ENCODE assay signal across 19 cellular contexts in the genomic region with DNA sequence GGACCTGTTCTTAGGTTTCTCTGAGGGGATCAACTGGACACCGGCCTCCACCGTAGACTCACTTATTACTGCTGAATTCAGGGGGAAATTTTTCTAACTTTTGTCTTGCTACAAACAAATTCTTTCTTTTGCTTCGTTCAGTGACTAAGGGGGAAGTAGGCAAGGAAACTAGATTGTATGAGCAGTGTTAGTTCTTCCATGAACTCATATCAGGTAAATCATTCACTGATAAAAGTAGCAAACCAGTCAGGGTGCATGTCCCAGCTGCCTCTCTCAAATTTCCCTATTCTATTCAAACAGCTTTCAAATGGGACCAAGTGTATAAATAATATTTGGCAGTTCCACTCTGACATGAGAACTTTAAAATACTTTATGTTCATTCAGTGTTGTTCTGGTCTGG. TPM values are rescaled to one million over a fixed set of nuclear protein-coding genes. Genes with fewer than 3 reads are reported as not detected.
DNase-seq lines count a peak whose midpoint lies in the region; ATAC-seq, FAIRE-seq and TF ChIP-seq lines count a peak whose summit lies in the region.
"Had no signal": no experiment of that assay in that cellular context is flagged by ENCODE, and none has a peak within 500 bp of the region (broad histone marks: within the 10 kb centered on the region; RNA-seq: fewer than 3 reads in every experiment).

No MANE protein-coding gene starts in this region.

- ATAC-seq in HepG2 = peak; percentile 17; the same call in 1 of the 3 replicates
- ATAC-seq in stimulated activated effector memory CD8-positive, alpha-beta T cell treated with anti-CD3 and anti-CD28 coated beads, Interleukin-12 subunit alpha, Interleukin-12 subunit beta, amount 100 ng/mL, for 72 hours = no peak
- no peak for ATAC-seq in GM19463 (IDR thresholded peaks at IDR 0.05; ENCODE audit: unreplicated experiment)

- intact Hi-C loops in HepG2 (cut with micrococcal nuclease; ENCODE audit: unreplicated experiment) = loop anchor here (1.0 to 2.0 kb wide), 2 partner anchors 100 to 105 kb away; no protein-coding TSS in a partner anchor

- 84% methylated on average over 3 of the region's 3 CpGs for WGBS in HepG2 (ENCODE audit: low lambda C conversion rate)

- no peak for TF ChIP-seq CTCF in HepG2 (CRISPR knock-in tag; IDR thresholded peaks at IDR 0.05)

- peaks cover under 1% of the 10 kb centered on the region for H3K79me2 ChIP-seq in HepG2 (ENCODE audit: insufficient read depth, low read length)

- no peak overlapping the region for H3K4me3 ChIP-seq in adipocyte (ENCODE audit: low read length)
- H3K4me3 ChIP-seq in HepG2 (replicated peaks in 1 of 3; ENCODE audit: insufficient read depth in 1 of 3, low read depth in 2 of 3, low read length in 3 of 3) = no peak overlapping the region
- H3K4me3 ChIP-seq: HAP-1, spleen had no signal

- H3K4me1 ChIP-seq in adipocyte (ENCODE audit: control insufficient read depth, insufficient read depth, low read length) = peaks cover 65% of the 10 kb centered on the region
- H3K4me1 ChIP-seq in HepG2 (ENCODE audit: insufficient read depth, low read length) = peaks cover 16% of the 10 kb centered on the region
- H3K4me1 ChIP-seq: HAP-1 had no signal

- no peaks in the 10 kb centered on the region for H3K4me1 Mint-ChIP-seq in stimulated activated effector memory CD8-positive, alpha-beta T cell treated with anti-CD3 and anti-CD28 coated beads, Interleukin-12 subunit alpha, Interleukin-12 subunit beta, amount 100 ng/mL, for 72 hours

- no peaks in the 10 kb centered on the region for H4K20me1 ChIP-seq in HepG2 (ENCODE audit: insufficient read depth, low read length)

- H3K36me3 Mint-ChIP-seq in stimulated activated effector memory CD8-positive, alpha-beta T cell treated with anti-CD3 and anti-CD28 coated beads, Interleukin-12 subunit alpha, Interleukin-12 subunit beta, amount 100 ng/mL, for 72 hours = peaks cover 32% of the 10 kb centered on the region

- DNase-seq in ACHN (peak; percentile 27), adipocyte (ENCODE audit: low read depth) (no peak), HepG2 (ENCODE audit: low spot score) (no peak), iPS-NIHi11 (ENCODE audit: low spot score) (no peak), NCI-H1436 treated with DMSO at 0.1 percent for 48 hours (lab: John Stamatoyannopoulos, UW) (no peak)
- no peak for DNase-seq in stimulated activated effector memory CD8-positive, alpha-beta T cell treated with anti-CD3 and anti-CD28 coated beads, Interleukin-12 subunit alpha, Interleukin-12 subunit beta, amount 100 ng/mL, for 72 hours (ENCODE audit: low spot score in 2 of 2)
- DNase-seq in activated CD4-positive, alpha-beta T cell treated with anti-CD3 and anti-CD28 coated beads for 48 hours = no peak
- DNase-seq: activated CD4-positive, alpha-beta T cell treated with anti-CD3 and anti-CD28 coated beads, Interleukin-2, amount 50 U/mL, for 48 hours; activated T-cell treated with anti-CD3 and anti-CD28 coated beads, Interleukin-2, amount 50 U/mL, for 24 hours; islet precursor cell; NCI-H226; spleen had no signal

- peak overlapping the region; percentile 14 for H3K27ac Mint-ChIP-seq in stimulated activated effector memory CD8-positive, alpha-beta T cell treated with anti-CD3 and anti-CD28 coated beads, Interleukin-12 subunit alpha, Interleukin-12 subunit beta, amount 100 ng/mL, for 72 hours
- H3K27ac Mint-ChIP-seq: activated naive CD8-positive, alpha-beta T cell; activated T-cell treated with anti-CD3 and anti-CD28 coated beads, Interleukin-2, amount 50 U/mL, for 24 hours; CD4-positive, alpha-beta T cell had no signal

- no peak for TF ChIP-seq RAD21 in HepG2 (CRISPR knock-in tag; IDR thresholded peaks at IDR 0.05)

- BruUV-seq in HepG2 (replicated peaks; lab: Mats Ljungman, UMichigan) = no TSS peak

- no peaks in the 10 kb centered on the region for H3K9me3 Mint-ChIP-seq in stimulated activated effector memory CD8-positive, alpha-beta T cell treated with anti-CD3 and anti-CD28 coated beads, Interleukin-12 subunit alpha, Interleukin-12 subunit beta, amount 100 ng/mL, for 72 hours
- H3K9me3 Mint-ChIP-seq: activated T-cell treated with anti-CD3 and anti-CD28 coated beads, Interleukin-2, amount 50 U/mL, for 24 hours; CD4-positive, alpha-beta T cell had no signal

- FAIRE-seq in HepG2 (lab: Jason Lieb, UNC) = no peak
- FAIRE-seq: urothelium cell line had no signal

- peak overlapping the region; percentile 85 for H3K9ac ChIP-seq in adipocyte (ENCODE audit: low read length)
- H3K9ac ChIP-seq in HepG2 (ENCODE audit: insufficient read depth, low read depth, low read length) = no peak overlapping the region

- POLR2A ChIA-PET in HepG2 (lab: Yijun Ruan, JAX) = interaction anchor here (1.4 to 2.0 kb wide), 3 partner anchors 25 to 97 kb away, joined by 5 to 9 read pairs (median 8); partner anchors contain the start of gene HIGD1A

- H3K27me3 ChIP-seq in adipocyte (replicated peaks; ENCODE audit: control insufficient read depth, insufficient read depth, low read length) (no peaks in the 10 kb centered on the region), HepG2 (ENCODE audit: control insufficient read depth in 1 of 2, insufficient read depth in 2 of 2, low read length in 2 of 2) (no peaks in the 10 kb centered on the region)
- H3K27me3 ChIP-seq: spleen had no signal

- H3K4me3 Mint-ChIP-seq in stimulated activated effector memory CD8-positive, alpha-beta T cell treated with anti-CD3 and anti-CD28 coated beads, Interleukin-12 subunit alpha, Interleukin-12 subunit beta, amount 100 ng/mL, for 72 hours = no peak overlapping the region
- H3K4me3 Mint-ChIP-seq: activated naive CD8-positive, alpha-beta T cell; activated T-cell treated with anti-CD3 and anti-CD28 coated beads, Interleukin-2, amount 50 U/mL, for 24 hours; CD4-positive, alpha-beta T cell had no signal

- H3K9me3 ChIP-seq in adipocyte (ENCODE audit: control insufficient read depth, low read length) = no peaks in the 10 kb centered on the region
- H3K9me3 ChIP-seq in HepG2 (ENCODE audit: low read length) = no peaks in the 10 kb centered on the region
- H3K9me3 ChIP-seq: HAP-1, spleen had no signal

- in situ Hi-C loops in ACHN (cut with HindIII; ENCODE audit: low pct_ligation_motif_present, low pct_unique_long_range_greater_than_20kb, low sequenced_read_pairs) = no loop called here
- in situ Hi-C loops in HepG2 (cut with HindIII; ENCODE audit: extremely low pct_ligation_motif_present, low pct_unique_long_range_greater_than_20kb) = loop anchor here (5.0 kb wide), 2 partner anchors 57 to 97 kb away; partner anchors contain the start of gene CYP8B1

- TF ChIP-seq EP300 in HepG2 (IDR thresholded peaks at IDR 0.05; ENCODE audit: low read depth in 2 of 2, low read length in 2 of 2) (no peak), HepG2 (CRISPR knock-in tag; IDR thresholded peaks at IDR 0.05; ENCODE audit: borderline replicate concordance) (no peak)

- CTCF ChIA-PET in HepG2 (lab: Yijun Ruan, JAX; ENCODE audit: low intra/inter-chr PET ratio, low total read pairs) = interaction anchor here (1.1 to 4.0 kb wide), 5 partner anchors 36 to 101 kb away, joined by 3 to 76 read pairs (median 11); no protein-coding TSS in a partner anchor

- H3K36me3 ChIP-seq in adipocyte (ENCODE audit: control insufficient read depth, insufficient read depth, low read length, severe bottlenecking) (peaks cover 37% of the 10 kb centered on the region), HepG2 (replicated peaks in 1 of 2; ENCODE audit: control insufficient read depth in 1 of 2, insufficient read depth in 2 of 2, low read length in 2 of 2) (peaks cover 6 to 14% of the 10 kb centered on the region in 2 experiments; a peak in 4 of 5 replicates)

- H3K27ac ChIP-seq in HepG2 (ENCODE audit: extremely low read length, insufficient read depth, low read length) = no peak overlapping the region
- H3K27ac ChIP-seq: spleen had no signal

- no peak overlapping the region for H3K4me2 ChIP-seq in HepG2 (ENCODE audit: low read depth, low read length)

- H2AFZ ChIP-seq in HepG2 (ENCODE audit: low read length) = no peak overlapping the region

- no peak for TF ChIP-seq POLR2A in HepG2 (IDR thresholded peaks at IDR 0.05; ENCODE audit: insufficient read depth in 1 of 2, low read depth in 2 of 2, low read length in 2 of 2)

RNA-seq across cellular contexts. Expression of gene CCDC13, which starts 7.3 kb away (rescaled TPM):
- 0.22 TPM in 1 of 2 replicates, not detected in the other for total RNA-seq in HepG2 (2016; rRNA removed; fragmentation: Illumina TruSeq; extraction: Trizol)
- not detected in 2 replicates for total RNA-seq in HepG2 (2016; cell fraction: cytosol; rRNA removed; fragmentation: Illumina TruSeq; extraction: Trizol; ENCODE audit: low read depth)
- total RNA-seq in HepG2 (2016; cell fraction: insoluble cytoplasmic fraction; rRNA removed; fragmentation: Illumina TruSeq; extraction: Trizol) = 0.19 TPM in 1 of 2 replicates, not detected in the other
- 0.31 and 0.34 TPM in 2 replicates for total RNA-seq in HepG2 (2016; cell fraction: membrane; rRNA removed; fragmentation: Illumina TruSeq; extraction: Trizol)
- total RNA-seq in HepG2 (2016; cell fraction: nucleus; rRNA removed; fragmentation: Illumina TruSeq; extraction: Trizol) = not detected in 2 replicates
- 0.51 and 0.68 TPM in 2 replicates for polyA plus RNA-seq in HepG2 (2011; rRNA removed)
- polyA plus RNA-seq in HepG2 (2011; cell fraction: cytosol; rRNA removed) = 0.09 and 0.26 TPM in 2 replicates
- polyA plus RNA-seq in HepG2 (2011; cell fraction: nucleus; rRNA removed) = 1.6 and 2.5 TPM in 2 replicates
- 0.43 and 0.89 TPM in 2 replicates for polyA plus RNA-seq in HepG2 (2012)
- 0.42 TPM in 1 of 2 replicates, not detected in the other for polyA plus RNA-seq in HepG2 (2016; cell fraction: cytosol; fragmentation: Illumina TruSeq; extraction: Trizol; ENCODE audit: low read depth)
- 0.41 TPM in 1 of 2 replicates, not detected in the other for polyA plus RNA-seq in HepG2 (2016; cell fraction: insoluble cytoplasmic fraction; fragmentation: Illumina TruSeq; extraction: Trizol; ENCODE audit: low read depth)
- 0.27 and 0.39 TPM in 2 replicates for polyA plus RNA-seq in HepG2 (2016; cell fraction: membrane; fragmentation: Illumina TruSeq; extraction: Trizol; ENCODE audit: low read depth)
- polyA plus RNA-seq in HepG2 (2016; cell fraction: nucleus; fragmentation: Illumina TruSeq; extraction: Trizol; ENCODE audit: insufficient read depth, low read depth) = not detected in 2 replicates
- polyA minus RNA-seq in HepG2 (2011; rRNA and poly(A)+ RNA removed; ENCODE audit: low replicate concordance) = 0.30 TPM in 1 of 2 replicates, not detected in the other
- not detected in 2 replicates for polyA minus RNA-seq in HepG2 (2011; cell fraction: cytosol; rRNA and poly(A)+ RNA removed)
- polyA minus RNA-seq in HepG2 (2011; cell fraction: nucleus; rRNA and poly(A)+ RNA removed) = 1.4 and 2.0 TPM in 2 replicates
- total RNA-seq: HT1080 had no signal

RNA-seq across cellular contexts. Expression of gene HIGD1A, which starts 23.9 kb away (rescaled TPM):
- 253 and 379 TPM in 2 replicates for total RNA-seq in HepG2 (2016; rRNA removed; fragmentation: Illumina TruSeq; extraction: Trizol)
- 47.7 and 48.6 TPM in 2 replicates for total RNA-seq in HepG2 (2016; cell fraction: cytosol; rRNA removed; fragmentation: Illumina TruSeq; extraction: Trizol; ENCODE audit: low read depth)
- 250 and 416 TPM in 2 replicates for total RNA-seq in HepG2 (2016; cell fraction: insoluble cytoplasmic fraction; rRNA removed; fragmentation: Illumina TruSeq; extraction: Trizol)
- total RNA-seq in HepG2 (2016; cell fraction: membrane; rRNA removed; fragmentation: Illumina TruSeq; extraction: Trizol) = 136 and 157 TPM in 2 replicates
- total RNA-seq in HepG2 (2016; cell fraction: nucleus; rRNA removed; fragmentation: Illumina TruSeq; extraction: Trizol) = 98.8 and 101 TPM in 2 replicates
- polyA plus RNA-seq in HepG2 (2011; rRNA removed) = 175 and 222 TPM in 2 replicates
- polyA plus RNA-seq in HepG2 (2011; cell fraction: cytosol; rRNA removed) = 84.7 and 175 TPM in 2 replicates
- 20.5 and 47.2 TPM in 2 replicates for polyA plus RNA-seq in HepG2 (2011; cell fraction: nucleus; rRNA removed)
- 196 and 210 TPM in 2 replicates for polyA plus RNA-seq in HepG2 (2012)
- 58.2 and 60.2 TPM in 2 replicates for polyA plus RNA-seq in HepG2 (2016; cell fraction: cytosol; fragmentation: Illumina TruSeq; extraction: Trizol; ENCODE audit: low read depth)
- 380 and 413 TPM in 2 replicates for polyA plus RNA-seq in HepG2 (2016; cell fraction: insoluble cytoplasmic fraction; fragmentation: Illumina TruSeq; extraction: Trizol; ENCODE audit: low read depth)
- 121 and 132 TPM in 2 replicates for polyA plus RNA-seq in HepG2 (2016; cell fraction: membrane; fragmentation: Illumina TruSeq; extraction: Trizol; ENCODE audit: low read depth)
- polyA plus RNA-seq in HepG2 (2016; cell fraction: nucleus; fragmentation: Illumina TruSeq; extraction: Trizol; ENCODE audit: insufficient read depth, low read depth) = 141 TPM in 2 replicates
- polyA minus RNA-seq in HepG2 (2011; rRNA and poly(A)+ RNA removed; ENCODE audit: low replicate concordance) = 17.0 and 26.1 TPM in 2 replicates
- polyA minus RNA-seq in HepG2 (2011; cell fraction: cytosol; rRNA and poly(A)+ RNA removed) = 99.1 and 123 TPM in 2 replicates
- 38.9 and 61.0 TPM in 2 replicates for polyA minus RNA-seq in HepG2 (2011; cell fraction: nucleus; rRNA and poly(A)+ RNA removed)

RNA-seq across cellular contexts. Expression of gene ACKR2, which starts 28.8 kb away (rescaled TPM):
- 1.1 TPM in 2 replicates for total RNA-seq in HepG2 (2016; rRNA removed; fragmentation: Illumina TruSeq; extraction: Trizol)
- 0.62 and 2.0 TPM in 2 replicates for total RNA-seq in HepG2 (2016; cell fraction: cytosol; rRNA removed; fragmentation: Illumina TruSeq; extraction: Trizol; ENCODE audit: low read depth)
- total RNA-seq in HepG2 (2016; cell fraction: insoluble cytoplasmic fraction; rRNA removed; fragmentation: Illumina TruSeq; extraction: Trizol) = 0.64 and 0.71 TPM in 2 replicates
- 1.1 and 1.2 TPM in 2 replicates for total RNA-seq in HepG2 (2016; cell fraction: membrane; rRNA removed; fragmentation: Illumina TruSeq; extraction: Trizol)
- 1.1 and 2.7 TPM in 2 replicates for total RNA-seq in HepG2 (2016; cell fraction: nucleus; rRNA removed; fragmentation: Illumina TruSeq; extraction: Trizol)
- polyA plus RNA-seq in HepG2 (2011; rRNA removed) = 1.9 and 2.6 TPM in 2 replicates
- polyA plus RNA-seq in HepG2 (2011; cell fraction: cytosol; rRNA removed) = 0.87 and 1.3 TPM in 2 replicates
- polyA plus RNA-seq in HepG2 (2011; cell fraction: nucleus; rRNA removed) = 1.9 and 2.1 TPM in 2 replicates
- polyA plus RNA-seq in HepG2 (2012) = 1.4 and 1.8 TPM in 2 replicates
- polyA plus RNA-seq in HepG2 (2016; cell fraction: cytosol; fragmentation: Illumina TruSeq; extraction: Trizol; ENCODE audit: low read depth) = 0.19 and 0.42 TPM in 2 replicates
- polyA plus RNA-seq in HepG2 (2016; cell fraction: insoluble cytoplasmic fraction; fragmentation: Illumina TruSeq; extraction: Trizol; ENCODE audit: low read depth) = 0.44 and 0.74 TPM in 2 replicates
- 0.29 and 0.34 TPM in 2 replicates for polyA plus RNA-seq in HepG2 (2016; cell fraction: membrane; fragmentation: Illumina TruSeq; extraction: Trizol; ENCODE audit: low read depth)
- polyA plus RNA-seq in HepG2 (2016; cell fraction: nucleus; fragmentation: Illumina TruSeq; extraction: Trizol; ENCODE audit: insufficient read depth, low read depth) = 0.83 and 1.5 TPM in 2 replicates
- polyA minus RNA-seq in HepG2 (2011; rRNA and poly(A)+ RNA removed; ENCODE audit: low replicate concordance) = 0.05 and 6.0 TPM in 2 replicates
- polyA minus RNA-seq in HepG2 (2011; cell fraction: cytosol; rRNA and poly(A)+ RNA removed) = 3.0 and 3.5 TPM in 2 replicates
- polyA minus RNA-seq in HepG2 (2011; cell fraction: nucleus; rRNA and poly(A)+ RNA removed) = 3.5 and 6.0 TPM in 2 replicates
- total RNA-seq: HT1080, RPMI7951 had no signal
